In genomic region chr3:99638244-99638948, GRCh38 we compare ENCODE assay signal across 9 cellular contexts. TPM values are rescaled to one million over a fixed set of nuclear protein-coding genes. Genes with fewer than 3 reads are reported as not detected.
DNase-seq lines count a peak whose midpoint lies in the region; FAIRE-seq and TF ChIP-seq lines count a peak whose summit lies in the region.
"Had no signal": no experiment of that assay in that cellular context is flagged by ENCODE, and none has a peak within 500 bp of the region (broad histone marks: within the 10 kb centered on the region; RNA-seq: fewer than 3 reads in every experiment).

Gene COL8A1 (plus strand): TSS chr3:99638594. CDS start chr3:99790683, 152,089 bp downstream.

- H3K4me3 Mint-ChIP-seq in CD14-positive monocyte, result peak within 1 kb of the TSS in 1 of 2 donors; percentile 65
- H3K4me3 Mint-ChIP-seq: dendritic cell treated with granulocyte-macrophage colony-stimulating factor and Interleukin-4, amounts not matched to agents 40 ng/mL and 50 ng/mL, for 4 days had no signal

- DNase-seq in A673 (ENCODE audit: low spot score), result peak; percentile 29
- DNase-seq in HPDE6-E6E7 (ENCODE audit: extremely low spot score), result peak; percentile 12
- peak; percentile 71 for DNase-seq in bronchial epithelial cell (ENCODE audit: low read depth)
- peak; percentile 70 to 83 for DNase-seq in suprapubic skin (ENCODE audit: low spot score in 2 of 2)
- DNase-seq in CD14-positive monocyte (ENCODE audit: low spot score), result no peak
- no peak for DNase-seq in GDM1 (lab: John Stamatoyannopoulos, UW)
- DNase-seq in foreskin melanocyte, result no peak

- peaks cover 0 to 3% of the 10 kb centered on the region in 2 donors for H3K36me3 Mint-ChIP-seq in CD14-positive monocyte

- BruUV-seq in A673 (replicated peaks; lab: Mats Ljungman, UMichigan), result no TSS peak

- CTCF ChIA-PET in A673 (lab: Charles Lee), result no interaction called here

- TF ChIP-seq CTCF in A673 (conservative IDR thresholded peaks at IDR 0.05; ENCODE audit: low read depth, low read length) (no peak), bronchial epithelial cell (IDR thresholded peaks at IDR 0.05; ENCODE audit: insufficient read depth, low read length, severe bottlenecking) (no peak), suprapubic skin (IDR thresholded peaks at IDR 0.05) (no peak), CD14-positive monocyte (IDR thresholded peaks at IDR 0.05) (no peak)

- WGBS in suprapubic skin, result 8% methylated on average over 24 of the region's 24 CpGs

- no peak within 1 kb of the TSS for H3K27ac Mint-ChIP-seq in CD14-positive monocyte
- H3K27ac Mint-ChIP-seq: dendritic cell treated with granulocyte-macrophage colony-stimulating factor and Interleukin-4, amounts not matched to agents 40 ng/mL and 50 ng/mL, for 4 days had no signal

- H3K9me3 Mint-ChIP-seq in CD14-positive monocyte, result peaks cover 0 to 9% (median 6%) of the 10 kb centered on the region in 7 donors
- H3K9me3 Mint-ChIP-seq: dendritic cell treated with granulocyte-macrophage colony-stimulating factor and Interleukin-4, amounts not matched to agents 40 ng/mL and 50 ng/mL, for 4 days had no signal

- intact Hi-C loops in A673 (cut with micrococcal nuclease; ENCODE audit: unreplicated experiment), result no loop called here
- intact Hi-C loops in CD14-positive monocyte (cut with micrococcal nuclease), result no loop called here

- H3K27ac ChIP-seq in A673 (ENCODE audit: low read depth, low read length, poor library complexity, severe bottlenecking), result no peak within 1 kb of the TSS
- peak within 1 kb of the TSS; percentile 58 for H3K27ac ChIP-seq in layer of hippocampus (ENCODE audit: low read depth, low read length)
- peak within 1 kb of the TSS; percentile 75 for H3K27ac ChIP-seq in suprapubic skin

- H3K36me3 ChIP-seq in A673 (ENCODE audit: insufficient read depth, low read length, poor library complexity, severe bottlenecking) (no peaks in the 10 kb centered on the region), bronchial epithelial cell (ENCODE audit: control insufficient read depth, insufficient read depth, low read length) (no peaks in the 10 kb centered on the region), suprapubic skin (no peaks in the 10 kb centered on the region)

- no peak for TF ChIP-seq EP300 in suprapubic skin (IDR thresholded peaks at IDR 0.05)

- no peak for FAIRE-seq in bronchial epithelial cell (lab: Jason Lieb, UNC)

- H3K9me3 ChIP-seq in A673 (ENCODE audit: low read depth, low read length, poor library complexity, severe bottlenecking), result no peaks in the 10 kb centered on the region
- H3K9me3 ChIP-seq in suprapubic skin, result no peaks in the 10 kb centered on the region

- H3K4me1 Mint-ChIP-seq in CD14-positive monocyte, result peaks cover 6% of the 10 kb centered on the region

- TF ChIP-seq POLR2A in suprapubic skin (IDR thresholded peaks at IDR 0.05), result no peak

- H3K27me3 ChIP-seq in A673 (replicated peaks; ENCODE audit: insufficient read depth, low read depth, low read length, poor library complexity) (peaks cover 17% of the 10 kb centered on the region), bronchial epithelial cell (ENCODE audit: control insufficient read depth, insufficient read depth, low read length) (no peaks in the 10 kb centered on the region), layer of hippocampus (ENCODE audit: control insufficient read depth, insufficient read depth, low read length) (no peaks in the 10 kb centered on the region), suprapubic skin (peaks cover 4% of the 10 kb centered on the region)

- H3K4me3 ChIP-seq in A673 (ENCODE audit: low read depth, low read length, poor library complexity, severe bottlenecking) (peak within 1 kb of the TSS; percentile 42), bronchial epithelial cell (ENCODE audit: low read depth, low read length) (peak within 1 kb of the TSS; percentile 42), suprapubic skin (peak within 1 kb of the TSS; percentile 59)

- POLR2A ChIA-PET in A673 (lab: Charles Lee; ENCODE audit: low non-redundant PET), result no interaction called here

- H3K27me3 Mint-ChIP-seq in CD14-positive monocyte (ENCODE audit: low read depth in 3 of 3), result peaks cover 36 to 55% (median 39%) of the 10 kb centered on the region in 3 donors

- H3K4me1 ChIP-seq in A673 (ENCODE audit: insufficient read depth, low read length, poor library complexity, severe bottlenecking), result peaks cover 9% of the 10 kb centered on the region
- H3K4me1 ChIP-seq in suprapubic skin, result peaks cover 23% of the 10 kb centered on the region

RNA-seq across cellular contexts. Expression of gene COL8A1, which starts in this region (rescaled TPM):
- total RNA-seq in A673 (2021) (2.5 and 2.7 TPM in 2 replicates), bronchial epithelial cell (2.7 and 3.9 TPM in 2 replicates), suprapubic skin (10 to 100 TPM in 1 of 4 donors, 1 to 10 TPM in 3; 3.2 to 14.9 (median 5.6) TPM)
- polyA plus RNA-seq in CD14-positive monocyte, result not detected

Comparison
In these comparisons a context has a peak if more than half of its experiments do, and no peak if none do; other contexts are left out.
1. DNase-seq: peak in A673 (single experiment), HPDE6-E6E7 (single experiment), bronchial epithelial cell (single experiment) and suprapubic skin (2 of 2); none in CD14-positive monocyte (single experiment), GDM1 (single experiment) and foreskin melanocyte (single experiment).
2. Peak in every context shown above with its lines, with median percentiles within 50 percentile points of each other: H3K4me3 ChIP-seq.